Comparison of ENCODE assay signal across 8 cellular contexts in genomic region chr5:138352722-138353549, GRCh38. TPM values are rescaled to one million over a fixed set of nuclear protein-coding genes. Genes with fewer than 3 reads are reported as not detected.
DNase-seq lines count a peak whose midpoint lies in the region; ATAC-seq and TF ChIP-seq lines count a peak whose summit lies in the region.

No MANE protein-coding gene starts in this region.

- no peak for TF ChIP-seq POLR2A in stomach (IDR thresholded peaks at IDR 0.05)

- peak overlapping the region; percentile 87 for H3K9ac ChIP-seq in PC-3 (ENCODE audit: low read length)
- peak overlapping the region; percentile 92 for H3K9ac ChIP-seq in neural cell (ENCODE audit: low read length)

- H3K9me2 ChIP-seq in PC-3 (replicated peaks; ENCODE audit: low read length): no peaks in the 10 kb centered on the region
- no peaks in the 10 kb centered on the region for H3K9me2 ChIP-seq in neural cell (ENCODE audit: insufficient read depth, low read length)

- H4K20me1 ChIP-seq in PC-3 (ENCODE audit: low read length) (peaks cover 9% of the 10 kb centered on the region; the same call in 1 of the 2 replicates), neural cell (ENCODE audit: insufficient read depth) (no peaks in the 10 kb centered on the region)

- no peaks in the 10 kb centered on the region for H3F3A ChIP-seq in PC-3 (ENCODE audit: low read length, unreplicated experiment)
- no peaks in the 10 kb centered on the region for H3F3A ChIP-seq in neural cell (ENCODE audit: insufficient read depth, low read length, poor library complexity, severe bottlenecking)

- H3K4me3 ChIP-seq in AG09309 (ENCODE audit: control insufficient read depth, low read depth, low read length) (peak overlapping the region; percentile 65), PC-3 (ENCODE audit: low read length) (peak overlapping the region; percentile 93), fibroblast of pulmonary artery (replicated peaks; ENCODE audit: low read depth, low read length) (peak overlapping the region; percentile 91), neural cell (ENCODE audit: low read length) (peak overlapping the region; percentile 100), stomach (peak overlapping the region; percentile 82 to 92 (median 88))

- H3K27me3 ChIP-seq in PC-3 (ENCODE audit: low read length) (no peaks in the 10 kb centered on the region), neural cell (ENCODE audit: insufficient read depth, low read depth, low read length) (no peaks in the 10 kb centered on the region), stomach (no peaks in the 10 kb centered on the region)

- H3K36me3 ChIP-seq in PC-3 (ENCODE audit: low read depth, low read length) (peaks cover 15% of the 10 kb centered on the region), neural cell (ENCODE audit: insufficient read depth, low read length) (peaks cover 5% of the 10 kb centered on the region), stomach (peaks cover 9 to 22% (median 15%) of the 10 kb centered on the region in 4 donors)

- H3K4me2 ChIP-seq in PC-3 (ENCODE audit: low read length): peak overlapping the region; percentile 84
- peak overlapping the region; percentile 96 for H3K4me2 ChIP-seq in neural cell (ENCODE audit: low read length)

- CTCF ChIA-PET in PC-3 (lab: Charles Lee): interaction anchor here (0.5 to 2.2 kb wide), 6 partner anchors 14 to 891 kb away, joined by 3 to 10 read pairs (median 8); partner anchors contain the start of genes CDC25C and FAM53C

- H3K79me2 ChIP-seq in PC-3 (ENCODE audit: low read length): peaks cover 50% of the 10 kb centered on the region
- peaks cover 48% of the 10 kb centered on the region for H3K79me2 ChIP-seq in neural cell (replicated peaks; ENCODE audit: insufficient read depth, low read length)

- TF ChIP-seq EP300 in neural cell (conservative IDR thresholded peaks at IDR 0.05; ENCODE audit: poor library complexity, severe bottlenecking) (peak; percentile 2), stomach (IDR thresholded peaks at IDR 0.05) (no peak)

- POLR2A ChIA-PET in PC-3 (lab: Charles Lee; ENCODE audit: unreplicated experiment): interaction anchor here (0.5 to 0.6 kb wide), 2 partner anchors 14 to 592 kb away, joined by 3 to 7 read pairs; no protein-coding TSS in a partner anchor

- H3K9me3 ChIP-seq in PC-3 (ENCODE audit: low read length) (no peaks in the 10 kb centered on the region; the same call in 1 of the 2 replicates), neural cell (ENCODE audit: low read length) (no peaks in the 10 kb centered on the region), stomach (peaks cover 0 to 6% (median 0%) of the 10 kb centered on the region in 4 donors)

- H2AFZ ChIP-seq in PC-3 (ENCODE audit: low read length) (peak overlapping the region; percentile 64), neural cell (ENCODE audit: low read depth, low read length) (peak overlapping the region; percentile 85)

- intact Hi-C loops in PC-3 (cut with micrococcal nuclease): no loop called here
- intact Hi-C loops in stomach (cut with DNase I; ENCODE audit: low total_unique reads): no loop called here

- DNase-seq in AG09309 (ENCODE audit: low read depth): no peak
- peak; percentile 45 for DNase-seq in PC-3
- DNase-seq in activated T-helper 1 cell treated with Interleukin-2 at 50 U/mL for 16 hours (ENCODE audit: low read depth): peak; percentile 68
- peak; percentile 58 for DNase-seq in fibroblast of pulmonary artery (ENCODE audit: low read depth)
- DNase-seq in stomach: peak; percentile 78

- ATAC-seq in GM18870 (IDR thresholded peaks at IDR 0.05; ENCODE audit: unreplicated experiment): peak; percentile 30
- ATAC-seq in HG03108 (IDR thresholded peaks at IDR 0.05; ENCODE audit: unreplicated experiment): peak; percentile 39
- ATAC-seq in PC-3: peak; percentile 59

- BruUV-seq in PC-3 (replicated peaks; lab: Mats Ljungman, UMichigan): TSS peak; percentile 77

- H3K4me1 ChIP-seq in PC-3 (ENCODE audit: insufficient read depth, low read length) (peaks cover 9% of the 10 kb centered on the region), stomach (peaks cover 16 to 42% (median 28%) of the 10 kb centered on the region in 4 donors)

- 0 to 1% (median 1%) methylated on average over 10 to 88 of the region's 88 CpGs for WGBS in stomach, 5 donors

- TF ChIP-seq CTCF in AG09309 (IDR thresholded peaks at IDR 0.05; ENCODE audit: control insufficient read depth, insufficient read depth, low read depth, low read length, missing control alignments): peak; percentile 21
- peak; percentile 34 for TF ChIP-seq CTCF in PC-3 (conservative IDR thresholded peaks at IDR 0.05; ENCODE audit: low read depth, low read length)
- no peak for TF ChIP-seq CTCF in fibroblast of pulmonary artery (IDR thresholded peaks at IDR 0.05; ENCODE audit: low read length, missing control alignments)
- TF ChIP-seq CTCF in neural cell (IDR thresholded peaks at IDR 0.05; ENCODE audit: poor library complexity, severe bottlenecking): peak; percentile 51
- peak in 3 of 7 experiments; percentile 17 to 67 (median 17) for TF ChIP-seq CTCF in stomach (IDR thresholded peaks at IDR 0.05)

- H3K27ac ChIP-seq in PC-3 (ENCODE audit: low read length) (peak overlapping the region; percentile 49), neural cell (ENCODE audit: low read length) (peak overlapping the region; percentile 79), stomach (peak overlapping the region; percentile 96 to 99 (median 98))

- TF ChIP-seq RAD21 in neural cell (conservative IDR thresholded peaks at IDR 0.05): no peak

TF ChIP-seq in neural cell, 6 proteins besides CTCF, POLR2A, EP300 and RAD21:
- peak; percentile 7 for TF ChIP-seq REST (IDR thresholded peaks at IDR 0.05; ENCODE audit: borderline replicate concordance)
- peak; percentile 68 for TF ChIP-seq POLR2AphosphoS5 (IDR thresholded peaks at IDR 0.05)
- TF ChIP-seq MXI1 (conservative IDR thresholded peaks at IDR 0.05; ENCODE audit: poor library complexity, severe bottlenecking): peak; percentile 36
- no peak for TF ChIP-seq SMC3 (conservative IDR thresholded peaks at IDR 0.05; ENCODE audit: poor library complexity)

RNA-seq across cellular contexts. Expression of gene KDM3B, which starts 0.5 kb away (rescaled TPM):
- total RNA-seq in PC-3 (2014; rRNA removed) (21.7 and 25.6 TPM in 2 replicates), stomach (100 to 1,000 TPM in 1 of 5 donors, 10 to 100 TPM in 4; 47.1 to 107 (median 62.6) TPM)
- polyA plus RNA-seq in neural cell (58.7 and 60.9 TPM in 2 replicates), stomach (10 to 100 TPM; 12.6 to 20.8 (median 15.6) TPM)
- polyA minus RNA-seq in neural cell: 135 and 136 TPM in 2 replicates

RNA-seq across cellular contexts. Expression of gene FAM53C, which starts 14.9 kb away (rescaled TPM):
- total RNA-seq in PC-3 (2014; rRNA removed) (26.6 and 28.7 TPM in 2 replicates), stomach (10 to 100 TPM in 4 of 5 donors, under 1 TPM in 1; 0.29 to 43.3 (median 26.8) TPM)
- polyA plus RNA-seq in neural cell (44.2 and 52.1 TPM in 2 replicates), stomach (10 to 100 TPM in 1 of 3 donors, 1 to 10 TPM in 2; 7.0 to 13.4 (median 8.7) TPM)
- polyA minus RNA-seq in neural cell: 50.7 and 58.4 TPM in 2 replicates

RNA-seq across cellular contexts. Expression of gene CDC25C, which starts 21.3 kb away (rescaled TPM):
- total RNA-seq in PC-3 (2014; rRNA removed) (13.8 and 14.7 TPM in 2 replicates), stomach (1 to 10 TPM in 2 of 5 donors, not detected in 3; 2.9 to 4.1 TPM)
- polyA plus RNA-seq in neural cell (0.71 and 1.3 TPM in 2 replicates), stomach (1 to 10 TPM in 1 of 3 donors, under 1 TPM in 2; 0.75 to 2.1 (median 0.92) TPM)
- 1.5 TPM in 2 replicates for polyA minus RNA-seq in neural cell
